Comparison of ENCODE assay signal across 19 cellular contexts in the genomic region with DNA sequence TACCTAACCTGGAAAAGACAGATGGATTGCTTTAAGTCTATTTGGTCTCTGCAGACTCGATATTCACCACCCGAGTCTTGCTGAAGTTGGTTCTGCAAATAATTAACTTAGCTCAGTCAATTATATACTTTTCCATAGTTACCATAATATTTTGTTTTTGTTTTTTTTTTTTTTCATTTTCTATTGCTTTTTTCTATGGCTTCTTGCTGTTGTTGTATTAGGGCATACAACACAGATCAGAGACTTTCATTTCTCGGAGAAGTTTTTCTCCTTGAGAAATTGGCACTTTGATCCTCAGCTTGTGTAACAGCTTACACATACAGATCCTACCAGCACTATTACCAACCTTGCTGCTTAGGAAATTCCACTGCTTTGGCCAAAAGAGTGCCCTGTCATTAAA.
"Had no signal": no experiment of that assay in that cellular context is flagged by ENCODE, and none has a peak within 500 bp of the region (broad histone marks: within the 10 kb centered on the region; RNA-seq: fewer than 3 reads in every experiment).

No MANE protein-coding gene starts in this region.

- H3K4me3 Mint-ChIP-seq: activated CD4-positive, alpha-beta T cell treated with anti-CD3 and anti-CD28 coated beads for 36 hours; activated CD8-positive, alpha-beta T cell treated with anti-CD3 and anti-CD28 coated beads, Interleukin-2, amount 10 ng/mL, durations not matched to agents 7 days and 5 days; activated naive CD4-positive, alpha-beta T cell treated with anti-CD3 and anti-CD28 coated beads, Interleukin-2, amount 50 U/mL, for 24 hours; activated T-cell treated with anti-CD3 and anti-CD28 coated beads, Interleukin-2, amount 50 U/mL, for 4 hours; neural crest cell; type B pancreatic cell; WTC11 had no signal

- H3K27ac Mint-ChIP-seq: activated CD4-positive, alpha-beta T cell treated with anti-CD3 and anti-CD28 coated beads for 36 hours; activated CD8-positive, alpha-beta T cell treated with anti-CD3 and anti-CD28 coated beads, Interleukin-2, amount 10 ng/mL, durations not matched to agents 7 days and 5 days; activated naive CD4-positive, alpha-beta T cell treated with anti-CD3 and anti-CD28 coated beads, Interleukin-2, amount 50 U/mL, for 24 hours; type B pancreatic cell; WTC11 had no signal

- H3K9me3 Mint-ChIP-seq: activated naive CD4-positive, alpha-beta T cell treated with anti-CD3 and anti-CD28 coated beads, Interleukin-2, amount 50 U/mL, for 24 hours; activated T-cell treated with anti-CD3 and anti-CD28 coated beads, Interleukin-2, amount 50 U/mL, for 4 hours; neural crest cell; type B pancreatic cell; WTC11 had no signal

- H3K4me2 ChIP-seq: SK-N-SH had no signal

- H3K36me3 ChIP-seq: gastrocnemius medialis, left lung, prostate gland had no signal

- H3K27ac ChIP-seq: gastrocnemius medialis, heart left ventricle, left lung, prostate gland, skin epidermis had no signal

- DNase-seq: activated CD4-positive, alpha-beta T cell treated with anti-CD3 and anti-CD28 coated beads for 36 hours; activated CD8-positive, alpha-beta T cell treated with anti-CD3 and anti-CD28 coated beads, Interleukin-2, amount 10 ng/mL, durations not matched to agents 7 days and 5 days; activated T-cell treated with anti-CD3 and anti-CD28 coated beads, Interleukin-2, amount 50 U/mL, for 4 hours; amniotic stem cell; gastrocnemius medialis; heart left ventricle; left lung; mammary epithelial cell; right cardiac atrium; SK-N-SH; stimulated activated CD4-positive, alpha-beta T cell treated with anti-CD3 and anti-CD28 coated beads, Interleukin-15, amount 100 ng/mL, for 24 hours; stimulated activated CD4-positive, alpha-beta T cell treated with anti-CD3 and anti-CD28 coated beads, Interleukin-2, amount 100 ng/mL, for 48 hours; stomach had no signal

- ATAC-seq: activated CD8-positive, alpha-beta T cell treated with anti-CD3 and anti-CD28 coated beads, Interleukin-2, amount 10 ng/mL, durations not matched to agents 7 days and 5 days; gastrocnemius medialis; heart left ventricle; left lung; right cardiac atrium; WTC11 had no signal

- H3K4me3 ChIP-seq: gastrocnemius medialis, heart left ventricle, left lung, prostate gland, skin epidermis, stomach had no signal

- H3K27me3 ChIP-seq: gastrocnemius medialis, heart left ventricle, left lung, stomach had no signal

- H3K4me1 ChIP-seq: left lung, prostate gland had no signal

- H3K27me3 Mint-ChIP-seq: activated CD4-positive, alpha-beta T cell treated with anti-CD3 and anti-CD28 coated beads for 36 hours; activated naive CD4-positive, alpha-beta T cell treated with anti-CD3 and anti-CD28 coated beads, Interleukin-2, amount 50 U/mL, for 24 hours; type B pancreatic cell had no signal

- H3K9me3 ChIP-seq: gastrocnemius medialis, heart left ventricle, left lung, prostate gland, SK-N-SH, stomach had no signal

- H3K9ac ChIP-seq: SK-N-SH had no signal
